Comparison of ENCODE assay signal across 8 cellular contexts in the genomic region with DNA sequence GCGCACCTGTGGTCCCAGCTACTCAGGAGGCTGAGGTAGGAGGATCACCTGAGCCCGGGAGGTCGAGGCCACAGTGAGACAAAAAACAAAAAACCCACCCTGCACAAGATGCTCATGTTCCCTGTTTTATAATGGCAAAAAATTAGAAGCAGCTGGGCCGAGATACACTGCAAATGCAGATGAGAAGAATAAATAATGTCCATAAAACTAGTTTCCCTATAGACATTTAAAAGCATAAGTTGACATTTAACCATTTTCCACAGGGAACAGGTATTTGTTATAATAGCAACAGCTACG. TPM values are rescaled to one million over a fixed set of nuclear protein-coding genes. Genes with fewer than 3 reads are reported as not detected.
DNase-seq lines count a peak whose midpoint lies in the region; ATAC-seq, FAIRE-seq and TF ChIP-seq lines count a peak whose summit lies in the region.

No MANE protein-coding gene starts in this region.

- peak overlapping the region; percentile 69 for H3K4me3 ChIP-seq in A673 (ENCODE audit: low read depth, low read length, poor library complexity, severe bottlenecking)
- H3K4me3 ChIP-seq in bronchial epithelial cell (ENCODE audit: low read depth, low read length): peak overlapping the region; percentile 81
- peak overlapping the region; percentile 61 to 99 for H3K4me3 ChIP-seq in muscle layer of duodenum (ENCODE audit: low read depth in 1 of 2, low read length in 2 of 2)

- no peak for FAIRE-seq in bronchial epithelial cell (lab: Jason Lieb, UNC)

- POLR2A ChIA-PET in A673 (lab: Charles Lee; ENCODE audit: low non-redundant PET): no interaction called here

- peak overlapping the region; percentile 70 for H3K27ac ChIP-seq in A673 (ENCODE audit: low read depth, low read length, poor library complexity, severe bottlenecking)
- H3K27ac ChIP-seq in muscle layer of duodenum (ENCODE audit: low read length): peak overlapping the region; percentile 67

- ATAC-seq in HG03175 (IDR thresholded peaks at IDR 0.05; ENCODE audit: unreplicated experiment) (peak; percentile 16), GM21528 (IDR thresholded peaks at IDR 0.05; ENCODE audit: low FRiP score, unreplicated experiment) (no peak), GM21529 (IDR thresholded peaks at IDR 0.05; ENCODE audit: unreplicated experiment) (no peak)

- H3K9me3 ChIP-seq in A673 (ENCODE audit: low read depth, low read length, poor library complexity, severe bottlenecking) (no peaks in the 10 kb centered on the region), muscle layer of duodenum (ENCODE audit: control insufficient read depth in 1 of 2, low read length in 2 of 2) (no peaks in the 10 kb centered on the region)

- no peak for DNase-seq in A673 (ENCODE audit: low spot score)
- DNase-seq in bronchial epithelial cell (ENCODE audit: low read depth): no peak
- no peak for DNase-seq in 8988T
- DNase-seq in HPDE6-E6E7 (ENCODE audit: extremely low spot score): no peak

- no TSS peak for BruUV-seq in A673 (replicated peaks; lab: Mats Ljungman, UMichigan)

- H3K36me3 ChIP-seq in A673 (ENCODE audit: insufficient read depth, low read length, poor library complexity, severe bottlenecking) (no peaks in the 10 kb centered on the region), bronchial epithelial cell (ENCODE audit: control insufficient read depth, insufficient read depth, low read length) (no peaks in the 10 kb centered on the region), muscle layer of duodenum (ENCODE audit: control insufficient read depth in 1 of 2, insufficient read depth in 2 of 2, low read length in 2 of 2) (no peaks in the 10 kb centered on the region)

- H3K4me1 ChIP-seq in A673 (ENCODE audit: insufficient read depth, low read length, poor library complexity, severe bottlenecking): no peaks in the 10 kb centered on the region
- H3K4me1 ChIP-seq in muscle layer of duodenum (ENCODE audit: control insufficient read depth in 1 of 2, insufficient read depth in 2 of 2, low read length in 2 of 2): peaks cover 4 to 18% of the 10 kb centered on the region in 2 donors

- intact Hi-C loops in A673 (cut with micrococcal nuclease; ENCODE audit: unreplicated experiment): loop anchor here (5.0 kb wide), 1 partner anchor 54 kb away; no protein-coding TSS in a partner anchor

- TF ChIP-seq CTCF in A673 (conservative IDR thresholded peaks at IDR 0.05; ENCODE audit: low read depth, low read length) (no peak), bronchial epithelial cell (IDR thresholded peaks at IDR 0.05; ENCODE audit: insufficient read depth, low read length, severe bottlenecking) (no peak)

- H3K27me3 ChIP-seq in A673 (replicated peaks; ENCODE audit: insufficient read depth, low read depth, low read length, poor library complexity) (no peaks in the 10 kb centered on the region), bronchial epithelial cell (ENCODE audit: control insufficient read depth, insufficient read depth, low read length) (no peaks in the 10 kb centered on the region), muscle layer of duodenum (ENCODE audit: low read depth, low read length) (no peaks in the 10 kb centered on the region)

- CTCF ChIA-PET in A673 (lab: Charles Lee): no interaction called here

RNA-seq across cellular contexts. Expression of gene SCAP, which starts 0.5 kb away (rescaled TPM):
- total RNA-seq in A673 (2021) (43.4 and 48.2 TPM in 2 replicates), bronchial epithelial cell (55.0 and 78.6 TPM in 2 replicates)

RNA-seq across cellular contexts. Expression of gene ELP6, which starts 37.2 kb away (rescaled TPM):
- total RNA-seq in A673 (2021) (46.2 and 53.5 TPM in 2 replicates), bronchial epithelial cell (23.0 and 27.4 TPM in 2 replicates)
